Comparison of ENCODE assay signal across 8 cellular contexts in genomic region chr6:30682181-30683117, GRCh38. TPM values are rescaled to one million over a fixed set of nuclear protein-coding genes. Genes with fewer than 3 reads are reported as not detected.
DNase-seq lines count a peak whose midpoint lies in the region; ATAC-seq, FAIRE-seq and TF ChIP-seq lines count a peak whose summit lies in the region.

No MANE protein-coding gene starts in this region.

- intact Hi-C loops in mucosa of descending colon (cut with DNase I, micrococcal nuclease), result no loop called here

- TF ChIP-seq CTCF in H1 (IDR thresholded peaks at IDR 0.05; ENCODE audit: control extremely low read depth in 1 of 3, insufficient read depth in 1 of 3, low read depth in 1 of 3, low read length in 3 of 3) (no peak), mucosa of descending colon (IDR thresholded peaks at IDR 0.05) (no peak)

- H2AK5ac ChIP-seq in H1 (ENCODE audit: low read depth, low read length), result peak overlapping the region; percentile 42; the same call in 1 of the 2 replicates

- no peak for TF ChIP-seq RAD21 in H1 (IDR thresholded peaks at IDR 0.05 in 1 of 2, conservative IDR thresholded peaks at IDR 0.05 in 1 of 2; ENCODE audit: low read depth in 2 of 2, low read length in 2 of 2)

- peaks cover 10% of the 10 kb centered on the region for H3K23me2 ChIP-seq in H1 (ENCODE audit: low read depth, low read length)

- peaks cover 0 to 18% of the 10 kb centered on the region in 2 experiments; a peak in 3 of 4 replicates for H3K79me2 ChIP-seq in H1 (ENCODE audit: control insufficient read depth in 1 of 2, insufficient read depth in 2 of 2, low read length in 2 of 2)

- peak overlapping the region; percentile 61; the same call in 1 of the 2 replicates for H2BK20ac ChIP-seq in H1 (ENCODE audit: low read length)

- no peak overlapping the region for H2AFZ ChIP-seq in H1 (ENCODE audit: low read length)

- no peak overlapping the region for H3K14ac ChIP-seq in H1 (ENCODE audit: insufficient read length)

- DNase-seq in GF-D8 (lab: John Stamatoyannopoulos, UW) (peak; percentile 95), HCEC 1CT (peak; percentile 94), NCI-H82 treated with DMSO at 0.1 percent for 48 hours (lab: John Stamatoyannopoulos, UW; ENCODE audit: unreplicated experiment) (peak; percentile 15), H1 (ENCODE audit: low read depth in 1 of 2, low spot score in 2 of 2) (no peak), mucosa of descending colon (peak; percentile 79 to 96 (median 84)), COR-L47 (lab: John Stamatoyannopoulos, UW) (no peak)
- DNase-seq in activated CD8-positive, alpha-beta memory T cell treated with anti-CD3 and anti-CD28 coated beads for 4 hours (ENCODE audit: low read depth in 2 of 2), result peak; percentile 72 to 76
- DNase-seq in stimulated activated CD8-positive, alpha-beta memory T cell treated with anti-CD3 and anti-CD28 coated beads, Interleukin-2, amount 100 ng/mL, for 1 hour (ENCODE audit: low read depth in 2 of 2), result peak; percentile 75 to 76

- no peak overlapping the region for H3K56ac ChIP-seq in H1 (replicated peaks; ENCODE audit: insufficient read length, low read depth, low read length)

- H3K4me2 ChIP-seq in H1 (ENCODE audit: insufficient read depth in 1 of 2, low read depth in 2 of 2, low read length in 2 of 2), result peak overlapping the region; percentile 53 to 96

- TF ChIP-seq EP300 in H1 (IDR thresholded peaks at IDR 0.05; ENCODE audit: borderline replicate concordance in 1 of 2, low read depth in 2 of 2, low read length in 2 of 2), result no peak

- peaks cover 4% of the 10 kb centered on the region; the same call in 1 of the 2 replicates for H3K79me1 ChIP-seq in H1 (ENCODE audit: low read depth, low read length)

- no peaks in the 10 kb centered on the region for H3K27me3 ChIP-seq in H1 (replicated peaks in 1 of 4; ENCODE audit: control insufficient read depth in 3 of 4, extremely low read depth in 1 of 4, insufficient read depth in 3 of 4, low read length in 3 of 4)

- peak overlapping the region; percentile 48 for H3K18ac ChIP-seq in H1 (ENCODE audit: extremely low read depth, low read length)

- no peak overlapping the region; the same call in 1 of the 2 replicates for H2BK12ac ChIP-seq in H1 (ENCODE audit: low read depth, low read length)

- no peak overlapping the region for H4K5ac ChIP-seq in H1 (ENCODE audit: insufficient read length, low read depth, low read length)

- H2BK5ac ChIP-seq in H1 (ENCODE audit: low read depth, low read length), result peak overlapping the region; percentile 63; the same call in 1 of the 2 replicates

- no peak overlapping the region for H4K8ac ChIP-seq in H1 (ENCODE audit: extremely low read depth, insufficient read depth, low read length)

- CTCF ChIA-PET in H1 (lab: Charles Lee; ENCODE audit: partially characterized antibody), result interaction anchor here (0.6 to 11.0 kb wide), 7 partner anchors 9 to 141 kb away, joined by 3 to 147 read pairs (median 6); partner anchors contain the start of genes DHX16, FLOT1, MDC1 and NRM

- H3K4me3 ChIP-seq in H1 (ENCODE audit: extremely low read depth in 1 of 4, insufficient read depth in 2 of 4, low read depth in 3 of 4, low read length in 4 of 4) (peak overlapping the region in 2 of 4 experiments; percentile 10 to 44; a peak in 5 of 8 replicates), mucosa of descending colon (peak overlapping the region; percentile 14)

- H3K9ac ChIP-seq in H1 (replicated peaks in 1 of 4; ENCODE audit: extremely low read depth in 1 of 4, low read depth in 3 of 4, low read length in 3 of 4), result peak overlapping the region in 2 of 4 experiments; percentile 4 to 6; a peak in 1 of 7 replicates

- peak; percentile 57 for ATAC-seq in mucosa of descending colon

- H2BK15ac ChIP-seq in H1 (ENCODE audit: low read length), result 0 out of 2 replicates have a peak overlapping the region, but pooled peaks have one; percentile 40

- peak overlapping the region; percentile 33 for H3K4ac ChIP-seq in H1 (replicated peaks; ENCODE audit: insufficient read length, low read depth, low read length)

- H4K20me1 ChIP-seq in H1 (replicated peaks in 1 of 2; ENCODE audit: control insufficient read depth in 1 of 2, insufficient read depth in 2 of 2, low read length in 2 of 2), result peaks cover 3 to 9% of the 10 kb centered on the region in 2 experiments

- H3K9me3 ChIP-seq in H1 (ENCODE audit: insufficient read depth in 2 of 2, low read depth in 1 of 2, low read length in 1 of 2) (no peaks in the 10 kb centered on the region), mucosa of descending colon (no peaks in the 10 kb centered on the region)

- no peaks in the 10 kb centered on the region; a peak in 1 of 8 replicates for H3K36me3 ChIP-seq in H1 (ENCODE audit: control insufficient read depth in 2 of 4, insufficient read depth in 4 of 4, low read length in 3 of 4)
- H3K36me3 ChIP-seq in mucosa of descending colon (ENCODE audit: low read depth), result no peaks in the 10 kb centered on the region

- peak overlapping the region; percentile 76 for H4K91ac ChIP-seq in H1 (replicated peaks; ENCODE audit: insufficient read length, low read length)

- 0 out of 2 replicates have a peak overlapping the region, but pooled peaks have one; percentile 42 for H3K27ac ChIP-seq in H1 (ENCODE audit: low read depth, low read length)

- no peak; a peak in 1 of 3 replicates for TF ChIP-seq POLR2A in H1 (IDR thresholded peaks at IDR 0.05; ENCODE audit: control extremely low read depth in 1 of 2, low read depth in 2 of 2, low read length in 2 of 2)

- H2BK120ac ChIP-seq in H1 (replicated peaks; ENCODE audit: low read depth, low read length), result no peak overlapping the region

- H3K23ac ChIP-seq in H1 (ENCODE audit: insufficient read length), result no peak overlapping the region

- no peak for FAIRE-seq in H1 (lab: Jason Lieb, UNC)

- H3K4me1 ChIP-seq in H1 (replicated peaks in 1 of 4; ENCODE audit: control insufficient read depth in 3 of 4, insufficient read depth in 4 of 4, low read length in 3 of 4), result peaks cover 7 to 32% (median 21%) of the 10 kb centered on the region in 4 experiments
- peaks cover 18% of the 10 kb centered on the region for H3K4me1 ChIP-seq in mucosa of descending colon (ENCODE audit: low read depth)

- WGBS in H1 (ENCODE audit: extremely low coverage in 1 of 2, insufficient coverage in 1 of 2, insufficient read length in 1 of 2, insufficient replicate concordance in 2 of 2, low coverage in 1 of 2, low lambda C conversion rate in 2 of 2, missing lambda C conversion rate in 1 of 2), 2 experiments, result 51% methylated on average over 11 of the region's 11 CpGs; no CpG with 5 or more reads in 1 of the 2 experiments

- POLR2A ChIA-PET in H1 (lab: Charles Lee; ENCODE audit: partially characterized antibody), result interaction anchor here (0.5 to 18.7 kb wide), 9 partner anchors 11 to 141 kb away, joined by 3 to 388 read pairs (median 4); partner anchors contain the start of genes MDC1 and TUBB

RNA-seq across cellular contexts. Expression of gene PPP1R18, which starts 4.0 kb away (rescaled TPM):
- total RNA-seq in H1 (2021; fragmentation: NEBNext Ultra II Directional; extraction: Animal tissue kit (Norgen Biotek cat#: 25700)), result 23.6 and 25.1 TPM in 2 replicates
- polyA plus RNA-seq in H1 (2011; rRNA removed), result 29.1 and 33.2 TPM in 2 replicates
- 21.6 TPM for polyA plus RNA-seq in H1 (2011; cell fraction: cytosol; rRNA removed)
- polyA plus RNA-seq in H1 (2011; cell fraction: nucleus; rRNA removed), result 38.2 TPM
- 22.3 to 25.4 TPM (median 25.0 TPM) in 4 replicates for polyA plus RNA-seq in H1 (2012, experiment 1 of 2)
- 33.6 TPM for polyA plus RNA-seq in H1 (2012, experiment 2 of 2)
- polyA plus RNA-seq in H1 (2013, experiment 1 of 2), result 31.3 TPM
- polyA plus RNA-seq in H1 (2013, experiment 2 of 2), result 28.9 TPM
- polyA minus RNA-seq in H1 (2011; rRNA and poly(A)+ RNA removed), result 19.7 and 22.4 TPM in 2 replicates
- 15.6 TPM for polyA minus RNA-seq in H1 (2011; cell fraction: cytosol; rRNA and poly(A)+ RNA removed)
- polyA minus RNA-seq in H1 (2011; cell fraction: nucleus; rRNA and poly(A)+ RNA removed), result 11.4 TPM
- total RNA-seq in mucosa of descending colon, result 10 to 100 TPM in 2 of 3 donors, 1 to 10 TPM in 1; 8.6 to 55.1 (median 22.1) TPM

RNA-seq across cellular contexts. Expression of gene NRM, which starts 8.3 kb away (rescaled TPM):
- 27.3 and 28.0 TPM in 2 replicates for total RNA-seq in H1 (2021; fragmentation: NEBNext Ultra II Directional; extraction: Animal tissue kit (Norgen Biotek cat#: 25700))
- polyA plus RNA-seq in H1 (2011; rRNA removed), result 50.4 and 55.4 TPM in 2 replicates
- polyA plus RNA-seq in H1 (2011; cell fraction: cytosol; rRNA removed), result 18.8 TPM
- 31.7 TPM for polyA plus RNA-seq in H1 (2011; cell fraction: nucleus; rRNA removed)
- 27.7 to 48.3 TPM (median 41.6 TPM) in 4 replicates for polyA plus RNA-seq in H1 (2012, experiment 1 of 2)
- 60.0 TPM for polyA plus RNA-seq in H1 (2012, experiment 2 of 2)
- 92.9 TPM for polyA plus RNA-seq in H1 (2013, experiment 1 of 2)
- polyA plus RNA-seq in H1 (2013, experiment 2 of 2), result 99.7 TPM
- 24.4 and 26.8 TPM in 2 replicates for polyA minus RNA-seq in H1 (2011; rRNA and poly(A)+ RNA removed)
- 21.6 TPM for polyA minus RNA-seq in H1 (2011; cell fraction: cytosol; rRNA and poly(A)+ RNA removed)
- polyA minus RNA-seq in H1 (2011; cell fraction: nucleus; rRNA and poly(A)+ RNA removed), result 15.4 TPM
- total RNA-seq in mucosa of descending colon, result 10 to 100 TPM in 1 of 3 donors, 1 to 10 TPM in 2; 4.3 to 10.2 (median 6.1) TPM

RNA-seq across cellular contexts. Expression of gene DHX16, which starts 9.6 kb away (rescaled TPM):
- 27.4 and 29.4 TPM in 2 replicates for total RNA-seq in H1 (2021; fragmentation: NEBNext Ultra II Directional; extraction: Animal tissue kit (Norgen Biotek cat#: 25700))
- polyA plus RNA-seq in H1 (2011; rRNA removed), result 44.4 and 53.8 TPM in 2 replicates
- polyA plus RNA-seq in H1 (2011; cell fraction: cytosol; rRNA removed), result 43.4 TPM
- 70.6 TPM for polyA plus RNA-seq in H1 (2011; cell fraction: nucleus; rRNA removed)
- polyA plus RNA-seq in H1 (2012, experiment 1 of 2), result 29.1 to 38.2 TPM (median 35.0 TPM) in 4 replicates
- 18.5 TPM for polyA plus RNA-seq in H1 (2012, experiment 2 of 2)
- polyA plus RNA-seq in H1 (2013, experiment 1 of 2), result 18.6 TPM
- 17.8 TPM for polyA plus RNA-seq in H1 (2013, experiment 2 of 2)
- 46.2 and 54.8 TPM in 2 replicates for polyA minus RNA-seq in H1 (2011; rRNA and poly(A)+ RNA removed)
- 17.8 TPM for polyA minus RNA-seq in H1 (2011; cell fraction: cytosol; rRNA and poly(A)+ RNA removed)
- 20.5 TPM for polyA minus RNA-seq in H1 (2011; cell fraction: nucleus; rRNA and poly(A)+ RNA removed)
- 10 to 100 TPM; 31.0 to 36.2 (median 36.0) TPM for total RNA-seq in mucosa of descending colon

RNA-seq across cellular contexts. Expression of gene MDC1, which starts 34.6 kb away (rescaled TPM):
- 68.0 and 81.1 TPM in 2 replicates for total RNA-seq in H1 (2021; fragmentation: NEBNext Ultra II Directional; extraction: Animal tissue kit (Norgen Biotek cat#: 25700))
- polyA plus RNA-seq in H1 (2011; rRNA removed), result 29.9 and 40.9 TPM in 2 replicates
- 19.5 TPM for polyA plus RNA-seq in H1 (2011; cell fraction: cytosol; rRNA removed)
- polyA plus RNA-seq in H1 (2011; cell fraction: nucleus; rRNA removed), result 95.4 TPM
- polyA plus RNA-seq in H1 (2012, experiment 1 of 2), result 49.3 to 109 TPM (median 73.8 TPM) in 4 replicates
- 21.4 TPM for polyA plus RNA-seq in H1 (2012, experiment 2 of 2)
- polyA plus RNA-seq in H1 (2013, experiment 1 of 2), result 40.3 TPM
- polyA plus RNA-seq in H1 (2013, experiment 2 of 2), result 37.3 TPM
- 37.3 and 50.7 TPM in 2 replicates for polyA minus RNA-seq in H1 (2011; rRNA and poly(A)+ RNA removed)
- 23.5 TPM for polyA minus RNA-seq in H1 (2011; cell fraction: cytosol; rRNA and poly(A)+ RNA removed)
- polyA minus RNA-seq in H1 (2011; cell fraction: nucleus; rRNA and poly(A)+ RNA removed), result 20.3 TPM
- total RNA-seq in mucosa of descending colon, result 10 to 100 TPM; 15.2 to 34.3 (median 29.5) TPM

RNA-seq across cellular contexts. Expression of gene C6orf136, which starts 35.5 kb away (rescaled TPM):
- 18.2 and 20.8 TPM in 2 replicates for total RNA-seq in H1 (2021; fragmentation: NEBNext Ultra II Directional; extraction: Animal tissue kit (Norgen Biotek cat#: 25700))
- 23.1 and 30.4 TPM in 2 replicates for polyA plus RNA-seq in H1 (2011; rRNA removed)
- polyA plus RNA-seq in H1 (2011; cell fraction: cytosol; rRNA removed), result 23.9 TPM
- 49.1 TPM for polyA plus RNA-seq in H1 (2011; cell fraction: nucleus; rRNA removed)
- 18.9 to 24.6 TPM (median 22.5 TPM) in 4 replicates for polyA plus RNA-seq in H1 (2012, experiment 1 of 2)
- 24.5 TPM for polyA plus RNA-seq in H1 (2012, experiment 2 of 2)
- 24.5 TPM for polyA plus RNA-seq in H1 (2013, experiment 1 of 2)
- 20.2 TPM for polyA plus RNA-seq in H1 (2013, experiment 2 of 2)
- 7.0 and 10.6 TPM in 2 replicates for polyA minus RNA-seq in H1 (2011; rRNA and poly(A)+ RNA removed)
- 10.5 TPM for polyA minus RNA-seq in H1 (2011; cell fraction: cytosol; rRNA and poly(A)+ RNA removed)
- 17.4 TPM for polyA minus RNA-seq in H1 (2011; cell fraction: nucleus; rRNA and poly(A)+ RNA removed)
- total RNA-seq in mucosa of descending colon, result 10 to 100 TPM; 46.5 to 88.8 (median 61.8) TPM

Comparison
In these comparisons a context has a peak if more than half of its experiments do, and no peak if none do; other contexts are left out.
1. DNase-seq: peak in GF-D8 (single experiment), HCEC 1CT (single experiment), NCI-H82 treated with DMSO at 0.1 percent for 48 hours (single experiment), activated CD8-positive, alpha-beta memory T cell treated with anti-CD3 and anti-CD28 coated beads for 4 hours (2 of 2), mucosa of descending colon (3 of 3) and stimulated activated CD8-positive, alpha-beta memory T cell treated with anti-CD3 and anti-CD28 coated beads, Interleukin-2, amount 100 ng/mL, for 1 hour (2 of 2); none in H1 (0 of 2) and COR-L47 (single experiment).